ENCODE assay signal across 8 cellular contexts in genomic region chr9:2622361-2623045, GRCh38. TPM values are rescaled to one million over a fixed set of nuclear protein-coding genes. Genes with fewer than 3 reads are reported as not detected.
DNase-seq lines count a peak whose midpoint lies in the region; ATAC-seq, FAIRE-seq and TF ChIP-seq lines count a peak whose summit lies in the region.

No MANE protein-coding gene starts in this region.

- peak; percentile 4 for FAIRE-seq in GM19239 (lab: Jason Lieb, UNC)

- peaks cover 23% of the 10 kb centered on the region for H3K27me3 ChIP-seq in CD4-positive, CD25-positive, alpha-beta regulatory T cell (ENCODE audit: control insufficient read depth, insufficient read depth, low read length)
- H3K27me3 ChIP-seq in WERI-Rb-1 (ENCODE audit: insufficient read depth, low read depth, severe bottlenecking) (no peaks in the 10 kb centered on the region), endocrine pancreas (ENCODE audit: control insufficient read depth, insufficient read depth, low read length) (no peaks in the 10 kb centered on the region), thymus (ENCODE audit: control insufficient read depth, insufficient read depth) (peaks cover 55% of the 10 kb centered on the region)

- peaks cover 23% of the 10 kb centered on the region for H3K4me1 ChIP-seq in CD4-positive, CD25-positive, alpha-beta regulatory T cell (ENCODE audit: control insufficient read depth, insufficient read depth, low read length, poor library complexity, severe bottlenecking)
- H3K4me1 ChIP-seq in endocrine pancreas (ENCODE audit: control insufficient read depth, insufficient read depth, low read length): peaks cover 3% of the 10 kb centered on the region
- peaks cover 5% of the 10 kb centered on the region for H3K4me1 ChIP-seq in mucosa of descending colon (ENCODE audit: low read depth)
- H3K4me1 ChIP-seq in thymus (ENCODE audit: control insufficient read depth, insufficient read depth, low read length): peaks cover 7% of the 10 kb centered on the region

- H3K9me3 ChIP-seq in CD4-positive, CD25-positive, alpha-beta regulatory T cell (ENCODE audit: control insufficient read depth in 2 of 2, low read length in 2 of 2): no peaks in the 10 kb centered on the region
- H3K9me3 ChIP-seq in WERI-Rb-1 (ENCODE audit: severe bottlenecking) (no peaks in the 10 kb centered on the region), endocrine pancreas (ENCODE audit: control insufficient read depth, low read length) (no peaks in the 10 kb centered on the region), mucosa of descending colon (no peaks in the 10 kb centered on the region), thymus (ENCODE audit: control insufficient read depth) (peaks cover 1% of the 10 kb centered on the region)

- H3K4me3 Mint-ChIP-seq in CD4-positive, CD25-positive, alpha-beta regulatory T cell: peak overlapping the region; percentile 40 to 77 (median 71)

- H3K4me3 ChIP-seq in CD4-positive, CD25-positive, alpha-beta regulatory T cell (ENCODE audit: low read depth, low read length): no peak overlapping the region
- H3K4me3 ChIP-seq in WERI-Rb-1 (ENCODE audit: low read depth, low read length) (peak overlapping the region; percentile 71), endocrine pancreas (ENCODE audit: control insufficient read depth, insufficient read depth, low read length) (peak overlapping the region; percentile 73), mucosa of descending colon (peak overlapping the region; percentile 35), thymus (ENCODE audit: low read length) (peak overlapping the region; percentile 59)

- H3K9ac ChIP-seq in endocrine pancreas (ENCODE audit: control insufficient read depth, insufficient read depth, low read length): peak overlapping the region; percentile 96

- no peaks in the 10 kb centered on the region for H3K36me3 Mint-ChIP-seq in CD4-positive, CD25-positive, alpha-beta regulatory T cell

- 1% methylated on average over 74 of the region's 74 CpGs for WGBS in thymus

- no peaks in the 10 kb centered on the region for H3K36me3 ChIP-seq in CD4-positive, CD25-positive, alpha-beta regulatory T cell (ENCODE audit: control insufficient read depth, insufficient read depth, low read length)
- H3K36me3 ChIP-seq in WERI-Rb-1 (0 out of 2 replicates have a peak, but pooled peaks cover 2% of the 10 kb centered on the region), endocrine pancreas (ENCODE audit: control insufficient read depth, insufficient read depth, low read length) (no peaks in the 10 kb centered on the region), mucosa of descending colon (ENCODE audit: low read depth) (no peaks in the 10 kb centered on the region), thymus (ENCODE audit: control insufficient read depth, insufficient read depth) (no peaks in the 10 kb centered on the region)

- H3K4me1 Mint-ChIP-seq in CD4-positive, CD25-positive, alpha-beta regulatory T cell: peaks cover 0 to 20% (median 4%) of the 10 kb centered on the region in 4 donors

- H3K27ac Mint-ChIP-seq in CD4-positive, CD25-positive, alpha-beta regulatory T cell: no peak overlapping the region

- H3K27me3 Mint-ChIP-seq in CD4-positive, CD25-positive, alpha-beta regulatory T cell: peaks cover 56% of the 10 kb centered on the region

- DNase-seq in CD4-positive, CD25-positive, alpha-beta regulatory T cell: peak in 1 of 3 donors; percentile 5
- DNase-seq in GM19239 (ENCODE audit: insufficient read length, low spot score): no peak
- peak; percentile 37 for DNase-seq in WERI-Rb-1
- DNase-seq in mucosa of descending colon: peak; percentile 26 to 59 (median 53)
- no peak for DNase-seq in DMS114 treated with DMSO at 0.1 percent for 48 hours (lab: John Stamatoyannopoulos, UW; ENCODE audit: unreplicated experiment)

- no peak overlapping the region for H3K27ac ChIP-seq in CD4-positive, CD25-positive, alpha-beta regulatory T cell (ENCODE audit: insufficient read depth, low read length, poor library complexity, severe bottlenecking)
- H3K27ac ChIP-seq in WERI-Rb-1 (peak overlapping the region; percentile 63), thymus (ENCODE audit: low read depth) (no peak overlapping the region)

- peak in 1 of 2 donors; percentile 7 for ATAC-seq in CD4-positive, CD25-positive, alpha-beta regulatory T cell (ENCODE audit: low read depth in 2 of 2)
- ATAC-seq in HG03442 (IDR thresholded peaks at IDR 0.05; ENCODE audit: unreplicated experiment): peak; percentile 31
- peak; percentile 49 for ATAC-seq in mucosa of descending colon

- intact Hi-C loops in mucosa of descending colon (cut with DNase I, micrococcal nuclease): no loop called here

- H3K9me3 Mint-ChIP-seq in CD4-positive, CD25-positive, alpha-beta regulatory T cell: peaks cover 0 to 5% (median 0%) of the 10 kb centered on the region in 7 donors

- TF ChIP-seq CTCF in WERI-Rb-1 (IDR thresholded peaks at IDR 0.05; ENCODE audit: low read depth, low read length): no peak
- no peak for TF ChIP-seq CTCF in mucosa of descending colon (IDR thresholded peaks at IDR 0.05)

RNA-seq across cellular contexts. Expression of gene VLDLR, which starts 0.9 kb away (rescaled TPM):
- total RNA-seq in CD4-positive, CD25-positive, alpha-beta regulatory T cell: not detected
- not detected for polyA plus RNA-seq in CD4-positive, CD25-positive, alpha-beta regulatory T cell
- total RNA-seq in mucosa of descending colon: 10 to 100 TPM in 1 of 3 donors, 1 to 10 TPM in 2; 8.0 to 13.2 (median 9.9) TPM
- polyA plus RNA-seq in thymus: 1.8 TPM

Comparison
In these comparisons a context has a peak if more than half of its experiments do, and no peak if none do; other contexts are left out.
1. DNase-seq: peak in WERI-Rb-1 (single experiment) and mucosa of descending colon (3 of 3); none in GM19239 (single experiment) and DMS114 treated with DMSO at 0.1 percent for 48 hours (single experiment).